Comparison of ENCODE assay signal across 23 cellular contexts in genomic region chr2:60046529-60046928, GRCh38.
"Had no signal": no experiment of that assay in that cellular context is flagged by ENCODE, and none has a peak within 500 bp of the region (broad histone marks: within the 10 kb centered on the region; RNA-seq: fewer than 3 reads in every experiment).

No MANE protein-coding gene starts in this region.

- H3K36me3 ChIP-seq: left ventricle myocardium inferior, ovary, right atrium auricular region, right lobe of liver, stomach, thyroid gland, transverse colon, upper lobe of left lung, vagina had no signal

- H3K9me3 ChIP-seq: left ventricle myocardium inferior, ovary, right atrium auricular region, right lobe of liver, stomach, testis, thyroid gland, transverse colon, upper lobe of left lung, vagina had no signal

- DNase-seq: hypothalamus; immature natural killer cell; kidney; left ventricle myocardium inferior; mesendoderm; naive thymus-derived CD4-positive, alpha-beta T cell; ovary; right lobe of liver; stimulated activated CD4-positive, alpha-beta T cell treated with anti-CD3 and anti-CD28 coated beads, Interleukin-12 subunit alpha, Interleukin-12 subunit beta, amount 100 ng/mL, for 4 hours; stimulated activated CD4-positive, alpha-beta T cell treated with anti-CD3 and anti-CD28 coated beads, Interleukin-15, amount 100 ng/mL, for 24 hours; stimulated activated CD4-positive, alpha-beta T cell treated with anti-CD3 and anti-CD28 coated beads, Interleukin-2, amount 100 ng/mL, for 24 hours; stimulated activated CD4-positive, alpha-beta T cell treated with anti-CD3 and anti-CD28 coated beads, Interleukin-4, amount 100 ng/mL, for 1 hour; stimulated activated naive B cell treated with anti-CD40 and anti-IgM and Interleukin-4, amounts not matched to agents 10 μg/mL and 1 μg/mL and 100 μg/mL, for 72 hours; stimulated activated naive CD8-positive, alpha-beta T cell treated with anti-CD3 and anti-CD28 coated beads, Interleukin-15, Interleukin-2, amounts not matched to agents 100 U/mL and 50 U/mL, for 24 hours; stomach; testis; thyroid gland; transverse colon; upper lobe of left lung had no signal

- ATAC-seq: naive thymus-derived CD4-positive, alpha-beta T cell; right lobe of liver; stimulated activated naive B cell treated with anti-CD40 and anti-IgM and Interleukin-4, amounts not matched to agents 10 μg/mL and 1 μg/mL and 100 μg/mL, for 72 hours; stimulated activated naive CD8-positive, alpha-beta T cell treated with anti-CD3 and anti-CD28 coated beads, Interleukin-15, Interleukin-2, amounts not matched to agents 100 U/mL and 50 U/mL, for 24 hours had no signal

- H3K27ac ChIP-seq: ovary, right atrium auricular region, right lobe of liver, stomach, testis, thyroid gland, transverse colon, upper lobe of left lung, vagina had no signal

- H3K4me3 ChIP-seq: left ventricle myocardium inferior, lung, ovary, right atrium auricular region, right lobe of liver, skin epidermis, stomach, testis, thyroid gland, transverse colon, upper lobe of left lung, vagina had no signal

- H3K4me1 ChIP-seq: right lobe of liver, stomach, testis, thyroid gland, transverse colon, upper lobe of left lung, vagina had no signal
